ENCODE assay signal across 17 cellular contexts in genomic region chr16:30966033-30966619, GRCh38.
"Had no signal": no experiment of that assay in that cellular context is flagged by ENCODE, and none has a peak within 500 bp of the region (broad histone marks: within the 10 kb centered on the region; RNA-seq: fewer than 3 reads in every experiment).

No MANE protein-coding gene starts in this region.

- H3K9me3 Mint-ChIP-seq: activated CD4-positive, alpha-beta memory T cell treated with anti-CD3 and anti-CD28 coated beads, Interleukin-2, amount 10 ng/mL, durations not matched to agents 7 days and 5 days; activated naive CD4-positive, alpha-beta T cell treated with anti-CD3 and anti-CD28 coated beads for 36 hours; activated T-helper 1 cell treated with anti-CD3 and anti-CD28 coated beads, Interleukin-12 subunit alpha, Interleukin-12 subunit beta, Interleukin-2, Interleukin-4 antibody, amounts not matched to agents 30 ng/mL and 10 ng/mL and 1 ng/mL, durations not matched to agents 14 hours and 24 hours and 36 hours; neural crest cell had no signal

- DNase-seq: activated CD4-positive, alpha-beta memory T cell treated with anti-CD3 and anti-CD28 coated beads, Interleukin-2, amount 10 ng/mL, durations not matched to agents 7 days and 5 days; activated CD8-positive, alpha-beta memory T cell treated with anti-CD3 and anti-CD28 coated beads, Interleukin-2, amount 50 U/mL, for 48 hours; activated naive CD4-positive, alpha-beta T cell treated with anti-CD3 and anti-CD28 coated beads for 36 hours; amniotic stem cell; cerebellar nuclear complex; dermis blood vessel endothelial cell; esophagus squamous epithelium; foreskin keratinocyte; heart right ventricle; kidney; pancreas; stimulated activated naive CD4-positive, alpha-beta T cell treated with Interleukin-2 at 50 U/mL for 16 hours had no signal

- H3K4me3 Mint-ChIP-seq: activated CD4-positive, alpha-beta memory T cell treated with anti-CD3 and anti-CD28 coated beads, Interleukin-2, amount 10 ng/mL, durations not matched to agents 7 days and 5 days; activated naive CD4-positive, alpha-beta T cell treated with anti-CD3 and anti-CD28 coated beads for 36 hours; activated T-helper 1 cell treated with anti-CD3 and anti-CD28 coated beads, Interleukin-12 subunit alpha, Interleukin-12 subunit beta, Interleukin-2, Interleukin-4 antibody, amounts not matched to agents 30 ng/mL and 10 ng/mL and 1 ng/mL, durations not matched to agents 14 hours and 24 hours and 36 hours; brain; neural crest cell had no signal

- H3K27me3 ChIP-seq: esophagus squamous epithelium, foreskin keratinocyte, heart right ventricle, pancreas had no signal

- H3K27ac Mint-ChIP-seq: activated CD4-positive, alpha-beta memory T cell treated with anti-CD3 and anti-CD28 coated beads, Interleukin-2, amount 10 ng/mL, durations not matched to agents 7 days and 5 days; activated naive CD4-positive, alpha-beta T cell treated with anti-CD3 and anti-CD28 coated beads for 36 hours; activated T-helper 1 cell treated with anti-CD3 and anti-CD28 coated beads, Interleukin-12 subunit alpha, Interleukin-12 subunit beta, Interleukin-2, Interleukin-4 antibody, amounts not matched to agents 30 ng/mL and 10 ng/mL and 1 ng/mL, durations not matched to agents 14 hours and 24 hours and 36 hours had no signal

- ATAC-seq: foreskin keratinocyte had no signal

- H3K27ac ChIP-seq: esophagus squamous epithelium, foreskin keratinocyte, heart right ventricle, pancreas, skin epidermis, thoracic aorta had no signal

- H3K27me3 Mint-ChIP-seq: activated CD4-positive, alpha-beta memory T cell treated with anti-CD3 and anti-CD28 coated beads, Interleukin-2, amount 10 ng/mL, durations not matched to agents 7 days and 5 days; brain had no signal

- H3K4me3 ChIP-seq: esophagus squamous epithelium, heart right ventricle, pancreas, skin epidermis, thoracic aorta had no signal

- H3K4me1 ChIP-seq: esophagus squamous epithelium, foreskin keratinocyte, heart right ventricle, pancreas had no signal

- H3K9me3 ChIP-seq: esophagus squamous epithelium, heart right ventricle, pancreas, thoracic aorta had no signal

- H3K4me1 Mint-ChIP-seq: activated CD4-positive, alpha-beta memory T cell treated with anti-CD3 and anti-CD28 coated beads, Interleukin-2, amount 10 ng/mL, durations not matched to agents 7 days and 5 days; brain; neural crest cell had no signal
